ENCODE assay signal across 13 cellular contexts in the genomic region with DNA sequence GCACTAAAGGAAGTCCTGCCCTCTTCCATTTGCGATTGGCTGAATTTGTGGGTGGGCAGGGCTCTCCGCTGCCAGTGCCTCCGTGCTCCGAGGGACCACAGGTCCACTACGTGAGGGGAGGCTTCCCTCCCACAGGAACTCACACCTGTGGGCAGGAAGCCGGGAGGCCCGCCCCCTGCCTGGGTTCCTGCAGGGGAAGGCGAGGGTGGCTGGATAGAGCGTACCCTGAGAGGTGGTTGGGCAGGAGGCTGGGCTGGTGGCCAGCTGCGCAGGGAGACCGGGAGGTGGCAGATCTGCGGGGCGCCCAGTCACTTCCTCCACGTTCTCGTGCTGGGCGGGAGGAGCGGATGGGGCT. TPM values are rescaled to one million over a fixed set of nuclear protein-coding genes. Genes with fewer than 3 reads are reported as not detected.
DNase-seq lines count a peak whose midpoint lies in the region; ATAC-seq and TF ChIP-seq lines count a peak whose summit lies in the region.
"Had no signal": no experiment of that assay in that cellular context is flagged by ENCODE, and none has a peak within 500 bp of the region (broad histone marks: within the 10 kb centered on the region; RNA-seq: fewer than 3 reads in every experiment).

No MANE protein-coding gene starts in this region.

- no peak overlapping the region for H3K27ac Mint-ChIP-seq in HFFc6
- H3K27ac Mint-ChIP-seq: brain had no signal

- H2BK120ac ChIP-seq in trophoblast cell (ENCODE audit: insufficient read depth, low read length, poor library complexity), result no peak overlapping the region

- H3K4me3 ChIP-seq in heart right ventricle (peak overlapping the region in 1 of 10 donors; percentile 39), trophoblast cell (ENCODE audit: low read depth, low read length) (no peak overlapping the region)
- H3K4me3 ChIP-seq: SJSA1 had no signal

- no peak overlapping the region for H3K23ac ChIP-seq in trophoblast cell (ENCODE audit: low read length)

- no peak overlapping the region for H4K8ac ChIP-seq in trophoblast cell (ENCODE audit: low read depth, low read length)

- peaks cover 0 to 43% (median 12%) of the 10 kb centered on the region in 9 donors for H3K36me3 ChIP-seq in heart right ventricle
- H3K36me3 ChIP-seq in trophoblast cell (ENCODE audit: control insufficient read depth in 1 of 2, insufficient read depth in 2 of 2, low read length in 2 of 2), result peaks cover 0 to 6% of the 10 kb centered on the region in 2 experiments

- no peak overlapping the region for H3K14ac ChIP-seq in trophoblast cell (ENCODE audit: low read length)

- peaks cover 0 to 11% (median 2%) of the 10 kb centered on the region in 11 donors for H3K9me3 ChIP-seq in heart right ventricle
- peaks cover 2% of the 10 kb centered on the region for H3K9me3 ChIP-seq in trophoblast cell (ENCODE audit: insufficient read depth, low read depth, low read length)
- H3K9me3 ChIP-seq: SJSA1 had no signal

- H3K4ac ChIP-seq in trophoblast cell (ENCODE audit: low read depth, low read length), result no peak overlapping the region

- TF ChIP-seq CTCF in heart right ventricle (IDR thresholded peaks at IDR 0.05), result no peak
- TF ChIP-seq CTCF in HFFc6 (IDR thresholded peaks at IDR 0.05), result no peak

- H3K27me3 ChIP-seq in heart right ventricle (no peaks in the 10 kb centered on the region), trophoblast cell (ENCODE audit: insufficient read depth, low read length) (no peaks in the 10 kb centered on the region)
- H3K27me3 ChIP-seq: SJSA1 had no signal

- H3K79me2 ChIP-seq in trophoblast cell (ENCODE audit: control insufficient read depth, insufficient read depth, low read length, poor library complexity), result no peaks in the 10 kb centered on the region

- H3K18ac ChIP-seq in trophoblast cell (ENCODE audit: low read length), result no peak overlapping the region

- H2AK5ac ChIP-seq in trophoblast cell (ENCODE audit: low read length), result no peak overlapping the region

- intact Hi-C loops in heart right ventricle (cut with DNase I), result no loop called here

- H3K4me2 ChIP-seq in trophoblast cell (ENCODE audit: low read length), result no peak overlapping the region

- peaks cover 13% of the 10 kb centered on the region for H3K36me3 Mint-ChIP-seq in HFFc6 (ENCODE audit: low read depth)

- H3K4me3 Mint-ChIP-seq in HFFc6, result no peak overlapping the region
- H3K4me3 Mint-ChIP-seq: brain had no signal

- WGBS in heart right ventricle, 2 donors, result 89 to 91% methylated on average over 17 of the region's 17 CpGs
- WGBS in trophoblast cell (ENCODE audit: extremely low coverage, insufficient coverage, insufficient read length), result no CpG with 5 or more reads among the region's 17 CpGs

- peaks cover 4% of the 10 kb centered on the region for H3K9me3 Mint-ChIP-seq in HFFc6

- H3K27me3 Mint-ChIP-seq in HFFc6 (ENCODE audit: insufficient read depth), result peaks cover 2% of the 10 kb centered on the region; the same call in 1 of the 2 replicates
- H3K27me3 Mint-ChIP-seq: brain had no signal

- no peak overlapping the region for H2BK12ac ChIP-seq in trophoblast cell (ENCODE audit: low read length)

- H3K9ac ChIP-seq in trophoblast cell (ENCODE audit: low read length), result peak overlapping the region; percentile 25

- no peak overlapping the region for H4K12ac ChIP-seq in trophoblast cell (ENCODE audit: low read depth, low read length)

- no peak overlapping the region for H2BK5ac ChIP-seq in trophoblast cell (ENCODE audit: low read depth, low read length, poor library complexity)

- no peak overlapping the region for H3K27ac ChIP-seq in heart right ventricle
- H3K27ac ChIP-seq in trophoblast cell (ENCODE audit: low read depth, low read length), result no peak overlapping the region
- H3K27ac ChIP-seq: SJSA1 had no signal

- peaks cover 35% of the 10 kb centered on the region for H3K4me1 Mint-ChIP-seq in HFFc6 (ENCODE audit: low read depth)
- H3K4me1 Mint-ChIP-seq: brain had no signal

- no peak overlapping the region for H2AFZ ChIP-seq in trophoblast cell (ENCODE audit: insufficient read depth, low read length, poor library complexity)

- ATAC-seq in GM18508 (IDR thresholded peaks at IDR 0.05; ENCODE audit: insufficient read depth, unreplicated experiment) (peak; percentile 52), heart right ventricle (peak; percentile 35 to 66 (median 46))

- DNase-seq in NCI-H748 treated with DMSO at 0.1 percent for 48 hours (lab: John Stamatoyannopoulos, UW) (peak; percentile 79), heart right ventricle (peak; percentile 5 to 21), trophoblast cell (peak in 1 of 2 donors; percentile 40), NCI-H2227 treated with DMSO at 0.1 percent for 48 hours (lab: John Stamatoyannopoulos, UW) (no peak), HFFc6 (no peak), mucosa of gallbladder (ENCODE audit: low spot score) (no peak)
- DNase-seq: mammary epithelial cell, NCI-H2171 treated with DMSO at 0.1 percent for 48 hours, small intestine had no signal

- no peak overlapping the region for H4K91ac ChIP-seq in trophoblast cell (ENCODE audit: low read depth, low read length)

- H3K4me1 ChIP-seq in heart right ventricle, result peaks cover 0 to 20% (median 0%) of the 10 kb centered on the region in 9 donors
- no peaks in the 10 kb centered on the region for H3K4me1 ChIP-seq in trophoblast cell (ENCODE audit: control insufficient read depth in 1 of 2, insufficient read depth in 2 of 2, low read length in 2 of 2)

- no peaks in the 10 kb centered on the region for H3K79me1 ChIP-seq in trophoblast cell (ENCODE audit: low read length)

RNA-seq across cellular contexts. Expression of gene PTH2R, which starts 47.0 kb away (rescaled TPM):
- total RNA-seq in heart right ventricle (not detected), mucosa of gallbladder (1.1 TPM)
- polyA plus RNA-seq in heart right ventricle, result under 1 TPM in 1 of 2 donors, not detected in 1; 0.01 TPM
- 0.01 TPM in 2 replicates for polyA plus RNA-seq in trophoblast cell (2013)
- not detected for total RNA-seq in HFFc6 (2021; fragmentation: NEBNext Ultra II Directional; extraction: Animal tissue kit (Norgen Biotek cat#: 25700))
- total RNA-seq: HT1080, SJSA1 had no signal
- polyA plus RNA-seq: mammary epithelial cell had no signal

Comparison
In these comparisons a context has a peak if more than half of its experiments do, and no peak if none do; other contexts are left out.
1. DNase-seq: peak in NCI-H748 treated with DMSO at 0.1 percent for 48 hours (single experiment) and heart right ventricle (2 of 2); none in NCI-H2227 treated with DMSO at 0.1 percent for 48 hours (single experiment), HFFc6 (single experiment) and mucosa of gallbladder (single experiment).